Comparison of ENCODE assay signal across 25 cellular contexts in genomic region chr19:50536662-50537305, GRCh38. TPM values are rescaled to one million over a fixed set of nuclear protein-coding genes. Genes with fewer than 3 reads are reported as not detected.
DNase-seq lines count a peak whose midpoint lies in the region; TF ChIP-seq lines count a peak whose summit lies in the region.
"Had no signal": no experiment of that assay in that cellular context is flagged by ENCODE, and none has a peak within 500 bp of the region (broad histone marks: within the 10 kb centered on the region; RNA-seq: fewer than 3 reads in every experiment).

No MANE protein-coding gene starts in this region.

- peaks cover 44% of the 10 kb centered on the region for H3K36me3 Mint-ChIP-seq in neural progenitor cell
- H3K36me3 Mint-ChIP-seq: activated CD8-positive, alpha-beta memory T cell treated with anti-CD3 and anti-CD28 coated beads, Interleukin-2, amount 10 ng/mL, durations not matched to agents 7 days and 5 days had no signal

- no peaks in the 10 kb centered on the region for H3F3A ChIP-seq in Loucy (ENCODE audit: low read depth)
- H3F3A ChIP-seq in neural progenitor cell (ENCODE audit: low read depth): peaks cover 2% of the 10 kb centered on the region

- H3K9me3 Mint-ChIP-seq in neural progenitor cell: peaks cover 5% of the 10 kb centered on the region

- H3K4me1 ChIP-seq in Loucy (ENCODE audit: insufficient read depth, low read length, poor library complexity, severe bottlenecking) (no peaks in the 10 kb centered on the region), neural progenitor cell (no peaks in the 10 kb centered on the region), vagina (no peaks in the 10 kb centered on the region)

- peaks cover 5% of the 10 kb centered on the region for H3K27me3 Mint-ChIP-seq in neural progenitor cell (ENCODE audit: insufficient read depth, low read depth)

- H3K9me3 ChIP-seq in Loucy (ENCODE audit: insufficient read depth, low read depth, low read length) (peaks cover 4% of the 10 kb centered on the region; the same call in 1 of the 2 replicates), neural progenitor cell (ENCODE audit: low read depth) (no peaks in the 10 kb centered on the region), vagina (no peaks in the 10 kb centered on the region)

- H3K4me3 ChIP-seq in GM06990 (replicated peaks; ENCODE audit: low read depth, low read length) (no peak overlapping the region), Loucy (ENCODE audit: low read length, poor library complexity, severe bottlenecking) (no peak overlapping the region), choroid plexus epithelial cell (ENCODE audit: low read depth, low read length) (no peak overlapping the region), neural progenitor cell (no peak overlapping the region), vagina (no peak overlapping the region)
- H3K4me3 ChIP-seq: GM23248, SK-N-MC, skin epidermis had no signal

- H3K4me2 ChIP-seq in Loucy (ENCODE audit: low read depth, low read length, poor library complexity, severe bottlenecking) (no peak overlapping the region), neural progenitor cell (no peak overlapping the region)

- no peaks in the 10 kb centered on the region for H3K9me2 ChIP-seq in Loucy (replicated peaks; ENCODE audit: low read depth, low read length)

- no peaks in the 10 kb centered on the region for H4K20me1 ChIP-seq in Loucy (ENCODE audit: insufficient read depth, low read length, poor library complexity, severe bottlenecking)
- peaks cover 15% of the 10 kb centered on the region for H4K20me1 ChIP-seq in neural progenitor cell (ENCODE audit: low read depth)

- H3K27ac ChIP-seq in neural progenitor cell (no peak overlapping the region), vagina (no peak overlapping the region)
- H3K27ac ChIP-seq: epithelial cell of prostate, GM23248, SK-N-MC, skin epidermis had no signal

- TF ChIP-seq CTCF in GM06990 (IDR thresholded peaks at IDR 0.05; ENCODE audit: insufficient read depth, low read length, poor library complexity, severe bottlenecking): peak; percentile 13
- 0 out of 2 replicates have a peak, but pooled peaks have one; percentile 14 for TF ChIP-seq CTCF in Loucy (conservative IDR thresholded peaks at IDR 0.05; ENCODE audit: low read length)
- peak; percentile 4 for TF ChIP-seq CTCF in choroid plexus epithelial cell (conservative IDR thresholded peaks at IDR 0.05; ENCODE audit: low read depth, low read length)
- peak; percentile 17 for TF ChIP-seq CTCF in neural progenitor cell (IDR thresholded peaks at IDR 0.05)
- no peak for TF ChIP-seq CTCF in vagina (IDR thresholded peaks at IDR 0.05)

- H3K4me1 Mint-ChIP-seq in neural progenitor cell: peaks cover 8% of the 10 kb centered on the region
- H3K4me1 Mint-ChIP-seq: activated CD8-positive, alpha-beta memory T cell treated with anti-CD3 and anti-CD28 coated beads, Interleukin-2, amount 10 ng/mL, durations not matched to agents 7 days and 5 days had no signal

- no peaks in the 10 kb centered on the region for H3K36me3 ChIP-seq in GM06990 (ENCODE audit: control insufficient read depth, insufficient read depth, low read length)
- H3K36me3 ChIP-seq in Loucy (ENCODE audit: insufficient read depth, low read length): no peaks in the 10 kb centered on the region
- no peaks in the 10 kb centered on the region for H3K36me3 ChIP-seq in neural progenitor cell
- H3K36me3 ChIP-seq in vagina: no peaks in the 10 kb centered on the region

- H3K9ac ChIP-seq in Loucy (ENCODE audit: low read depth, low read length, poor library complexity, severe bottlenecking): no peak overlapping the region
- no peak overlapping the region for H3K9ac ChIP-seq in neural progenitor cell
- H3K9ac ChIP-seq: GM23248 had no signal

- intact Hi-C loops in vagina (cut with DNase I): no loop called here

- no peak overlapping the region for H2AFZ ChIP-seq in Loucy (ENCODE audit: low read length)
- no peak overlapping the region for H2AFZ ChIP-seq in neural progenitor cell (replicated peaks)
- H2AFZ ChIP-seq: GM23248 had no signal

- TF ChIP-seq POLR2A in vagina (IDR thresholded peaks at IDR 0.05): no peak

- H3K27me3 ChIP-seq in GM06990 (replicated peaks; ENCODE audit: control insufficient read depth, insufficient read depth, low read length) (no peaks in the 10 kb centered on the region), Loucy (ENCODE audit: insufficient read depth, low read length, poor library complexity, severe bottlenecking) (no peaks in the 10 kb centered on the region), neural progenitor cell (no peaks in the 10 kb centered on the region), vagina (no peaks in the 10 kb centered on the region)

- H3K79me2 ChIP-seq in Loucy (ENCODE audit: insufficient read depth, low read length): no peaks in the 10 kb centered on the region
- no peaks in the 10 kb centered on the region for H3K79me2 ChIP-seq in neural progenitor cell (ENCODE audit: low read depth)

- H3K4me3 Mint-ChIP-seq in neural progenitor cell: no peak overlapping the region
- H3K4me3 Mint-ChIP-seq: activated CD8-positive, alpha-beta memory T cell treated with anti-CD3 and anti-CD28 coated beads, Interleukin-2, amount 10 ng/mL, durations not matched to agents 7 days and 5 days; T-helper 1 cell treated with Interleukin-12 subunit alpha and Interleukin-12 subunit beta and Interleukin-4 antibody, amounts not matched to agents 30 μg/mL and 1 μg/mL, for 36 hours had no signal

- DNase-seq in GM06990 (ENCODE audit: extremely low read depth, insufficient read length) (no peak), choroid plexus epithelial cell (ENCODE audit: low read depth) (no peak), neural progenitor cell (ENCODE audit: low spot score) (no peak), vagina (ENCODE audit: extremely low spot score in 2 of 2) (no peak), retina (no peak), DMS153 treated with DMSO at 0.1 percent for 48 hours (lab: John Stamatoyannopoulos, UW; ENCODE audit: unreplicated experiment) (no peak)
- DNase-seq in activated CD4-positive, alpha-beta T cell treated with anti-CD3 and anti-CD28 coated beads, Interleukin-2, amount 50 U/mL, for 4 hours: no peak
- DNase-seq: activated CD4-positive, alpha-beta T cell treated with anti-CD3 and anti-CD28 coated beads for 48 hours; activated CD8-positive, alpha-beta memory T cell treated with anti-CD3 and anti-CD28 coated beads, Interleukin-2, amount 10 ng/mL, durations not matched to agents 7 days and 5 days; activated naive CD4-positive, alpha-beta T cell treated with anti-CD3 and anti-CD28 coated beads, Interleukin-2, amount 50 U/mL, for 16 hours; CD8-positive, alpha-beta memory T cell; central memory CD4-positive, alpha-beta T cell; DMS79; mesenchymal stem cell; RPMI8226; stimulated activated CD4-positive, alpha-beta T cell treated with anti-CD3 and anti-CD28 coated beads, Interleukin-2, amount 100 ng/mL, for 24 hours had no signal

- no peak overlapping the region for H3K27ac Mint-ChIP-seq in neural progenitor cell
- H3K27ac Mint-ChIP-seq: activated CD8-positive, alpha-beta memory T cell treated with anti-CD3 and anti-CD28 coated beads, Interleukin-2, amount 10 ng/mL, durations not matched to agents 7 days and 5 days; T-helper 1 cell treated with Interleukin-12 subunit alpha and Interleukin-12 subunit beta and Interleukin-4 antibody, amounts not matched to agents 30 μg/mL and 1 μg/mL, for 36 hours had no signal

RNA-seq across cellular contexts. Expression of gene ASPDH, which starts 23.1 kb away (rescaled TPM):
- not detected in 2 replicates for total RNA-seq in neural progenitor cell (ENCODE audit: low replicate concordance)
- total RNA-seq in vagina: not detected
- total RNA-seq: activated CD8-positive, alpha-beta memory T cell treated with anti-CD3 and anti-CD28 coated beads, Interleukin-2, amount 10 ng/mL, durations not matched to agents 7 days and 5 days; CD8-positive, alpha-beta memory T cell; GM23248; left colon; subcutaneous adipose tissue; ureter had no signal

RNA-seq across cellular contexts. Expression of gene JOSD2, which starts 25.8 kb away (rescaled TPM):
- total RNA-seq in neural progenitor cell (ENCODE audit: low replicate concordance) (1.7 and 2.4 TPM in 2 replicates), vagina (60.9 TPM)

RNA-seq across cellular contexts. Expression of gene LRRC4B, which starts 31.5 kb away (rescaled TPM):
- total RNA-seq in neural progenitor cell (ENCODE audit: low replicate concordance) (12.0 and 54.6 TPM in 2 replicates), vagina (17.9 TPM)
- total RNA-seq: activated CD8-positive, alpha-beta memory T cell treated with anti-CD3 and anti-CD28 coated beads, Interleukin-2, amount 10 ng/mL, durations not matched to agents 7 days and 5 days; CD8-positive, alpha-beta memory T cell; GM23248 had no signal

Comparison
In these comparisons a context has a peak if more than half of its experiments do, and no peak if none do; other contexts are left out.
1. CTCF ChIP-seq: peak in GM06990 (single experiment), Loucy (single experiment), choroid plexus epithelial cell (single experiment) and neural progenitor cell (single experiment); none in vagina (0 of 3).
2. RNA of gene JOSD2, which starts 25.8 kb away (total RNA-seq): 60.9 TPM in vagina (single experiment); 1.7 to 2.4 TPM in neural progenitor cell; every median in the first group is over 10 times any median in the second.